ENCODE assay signal across 1 cellular context in the genomic region with DNA sequence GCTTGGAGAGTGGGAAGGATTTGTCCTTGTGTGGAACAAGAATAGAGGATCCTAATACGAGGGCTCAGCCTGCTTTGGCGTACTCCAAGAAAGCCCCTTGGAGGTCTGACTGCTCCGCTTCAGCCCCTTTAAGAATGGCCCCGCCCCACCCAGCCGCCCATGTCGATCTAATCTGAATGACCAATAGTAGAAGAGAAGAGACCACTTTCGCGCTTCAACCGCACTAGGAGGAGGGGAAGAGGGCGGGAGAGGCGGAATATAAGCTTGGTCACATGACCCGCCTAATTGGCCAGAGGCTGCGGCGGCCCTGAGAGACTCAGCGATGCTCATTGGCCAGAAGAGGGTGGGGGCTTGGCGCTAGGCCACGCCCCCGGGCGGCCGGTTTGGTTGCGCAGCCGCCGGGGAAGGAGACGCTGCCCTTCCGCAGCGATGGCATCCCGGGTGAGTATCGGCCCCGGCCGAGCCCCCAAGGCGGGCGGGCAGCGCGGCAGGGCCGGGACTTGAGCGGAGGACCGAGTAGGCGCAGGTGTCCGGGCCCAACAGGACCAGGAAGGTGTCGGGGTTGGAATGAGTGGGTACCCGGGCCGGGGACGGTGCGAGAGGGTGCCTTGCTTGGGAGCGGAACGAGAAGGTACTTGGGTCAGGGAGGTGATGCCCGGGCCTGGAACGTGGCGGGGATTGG.
A peak's percentile ranks its signal among the peaks of the same experiment; 100 is the strongest.
TF ChIP-seq lines count a peak whose summit lies in the region.

A gene with protein sequence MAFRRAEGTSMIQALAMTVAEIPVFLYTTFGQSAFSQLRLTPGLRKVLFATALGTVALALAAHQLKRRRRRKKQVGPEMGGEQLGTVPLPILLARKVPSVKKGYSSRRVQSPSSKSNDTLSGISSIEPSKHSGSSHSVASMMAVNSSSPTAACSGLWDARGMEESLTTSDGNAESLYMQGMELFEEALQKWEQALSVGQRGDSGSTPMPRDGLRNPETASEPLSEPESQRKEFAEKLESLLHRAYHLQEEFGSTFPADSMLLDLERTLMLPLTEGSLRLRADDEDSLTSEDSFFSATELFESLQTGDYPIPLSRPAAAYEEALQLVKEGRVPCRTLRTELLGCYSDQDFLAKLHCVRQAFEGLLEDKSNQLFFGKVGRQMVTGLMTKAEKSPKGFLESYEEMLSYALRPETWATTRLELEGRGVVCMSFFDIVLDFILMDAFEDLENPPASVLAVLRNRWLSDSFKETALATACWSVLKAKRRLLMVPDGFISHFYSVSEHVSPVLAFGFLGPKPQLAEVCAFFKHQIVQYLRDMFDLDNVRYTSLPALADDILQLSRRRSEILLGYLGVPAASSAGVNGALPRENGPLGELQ (plus strand): TSS at position 386 of the 682 bp plus-strand sequence. CDS start 3,969 bp downstream, outside the sequence.

TF ChIP-seq in HepG2, 621 proteins besides CTCF, POLR2A, EP300 and RAD21 (continued from another document and continues in another):
- TF ChIP-seq, protein P1, sequence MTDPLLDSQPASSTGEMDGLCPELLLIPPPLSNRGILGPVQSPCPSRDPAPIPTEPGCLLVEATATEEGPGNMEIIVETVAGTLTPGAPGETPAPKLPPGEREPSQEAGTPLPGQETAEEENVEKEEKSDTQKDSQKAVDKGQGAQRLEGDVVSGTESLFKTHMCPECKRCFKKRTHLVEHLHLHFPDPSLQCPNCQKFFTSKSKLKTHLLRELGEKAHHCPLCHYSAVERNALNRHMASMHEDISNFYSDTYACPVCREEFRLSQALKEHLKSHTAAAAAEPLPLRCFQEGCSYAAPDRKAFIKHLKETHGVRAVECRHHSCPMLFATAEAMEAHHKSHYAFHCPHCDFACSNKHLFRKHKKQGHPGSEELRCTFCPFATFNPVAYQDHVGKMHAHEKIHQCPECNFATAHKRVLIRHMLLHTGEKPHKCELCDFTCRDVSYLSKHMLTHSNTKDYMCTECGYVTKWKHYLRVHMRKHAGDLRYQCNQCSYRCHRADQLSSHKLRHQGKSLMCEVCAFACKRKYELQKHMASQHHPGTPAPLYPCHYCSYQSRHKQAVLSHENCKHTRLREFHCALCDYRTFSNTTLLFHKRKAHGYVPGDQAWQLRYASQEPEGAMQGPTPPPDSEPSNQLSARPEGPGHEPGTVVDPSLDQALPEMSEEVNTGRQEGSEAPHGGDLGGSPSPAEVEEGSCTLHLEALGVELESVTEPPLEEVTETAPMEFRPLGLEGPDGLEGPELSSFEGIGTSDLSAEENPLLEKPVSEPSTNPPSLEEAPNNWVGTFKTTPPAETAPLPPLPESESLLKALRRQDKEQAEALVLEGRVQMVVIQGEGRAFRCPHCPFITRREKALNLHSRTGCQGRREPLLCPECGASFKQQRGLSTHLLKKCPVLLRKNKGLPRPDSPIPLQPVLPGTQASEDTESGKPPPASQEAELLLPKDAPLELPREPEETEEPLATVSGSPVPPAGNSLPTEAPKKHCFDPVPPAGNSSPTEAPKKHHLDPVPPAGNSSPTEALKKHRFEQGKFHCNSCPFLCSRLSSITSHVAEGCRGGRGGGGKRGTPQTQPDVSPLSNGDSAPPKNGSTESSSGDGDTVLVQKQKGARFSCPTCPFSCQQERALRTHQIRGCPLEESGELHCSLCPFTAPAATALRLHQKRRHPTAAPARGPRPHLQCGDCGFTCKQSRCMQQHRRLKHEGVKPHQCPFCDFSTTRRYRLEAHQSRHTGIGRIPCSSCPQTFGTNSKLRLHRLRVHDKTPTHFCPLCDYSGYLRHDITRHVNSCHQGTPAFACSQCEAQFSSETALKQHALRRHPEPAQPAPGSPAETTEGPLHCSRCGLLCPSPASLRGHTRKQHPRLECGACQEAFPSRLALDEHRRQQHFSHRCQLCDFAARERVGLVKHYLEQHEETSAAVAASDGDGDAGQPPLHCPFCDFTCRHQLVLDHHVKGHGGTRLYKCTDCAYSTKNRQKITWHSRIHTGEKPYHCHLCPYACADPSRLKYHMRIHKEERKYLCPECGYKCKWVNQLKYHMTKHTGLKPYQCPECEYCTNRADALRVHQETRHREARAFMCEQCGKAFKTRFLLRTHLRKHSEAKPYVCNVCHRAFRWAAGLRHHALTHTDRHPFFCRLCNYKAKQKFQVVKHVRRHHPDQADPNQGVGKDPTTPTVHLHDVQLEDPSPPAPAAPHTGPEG (CRISPR knock-in tag; IDR thresholded peaks at IDR 0.05): peak; percentile 66; the same call in 1 of the 2 replicates
- TF ChIP-seq, protein P2, sequence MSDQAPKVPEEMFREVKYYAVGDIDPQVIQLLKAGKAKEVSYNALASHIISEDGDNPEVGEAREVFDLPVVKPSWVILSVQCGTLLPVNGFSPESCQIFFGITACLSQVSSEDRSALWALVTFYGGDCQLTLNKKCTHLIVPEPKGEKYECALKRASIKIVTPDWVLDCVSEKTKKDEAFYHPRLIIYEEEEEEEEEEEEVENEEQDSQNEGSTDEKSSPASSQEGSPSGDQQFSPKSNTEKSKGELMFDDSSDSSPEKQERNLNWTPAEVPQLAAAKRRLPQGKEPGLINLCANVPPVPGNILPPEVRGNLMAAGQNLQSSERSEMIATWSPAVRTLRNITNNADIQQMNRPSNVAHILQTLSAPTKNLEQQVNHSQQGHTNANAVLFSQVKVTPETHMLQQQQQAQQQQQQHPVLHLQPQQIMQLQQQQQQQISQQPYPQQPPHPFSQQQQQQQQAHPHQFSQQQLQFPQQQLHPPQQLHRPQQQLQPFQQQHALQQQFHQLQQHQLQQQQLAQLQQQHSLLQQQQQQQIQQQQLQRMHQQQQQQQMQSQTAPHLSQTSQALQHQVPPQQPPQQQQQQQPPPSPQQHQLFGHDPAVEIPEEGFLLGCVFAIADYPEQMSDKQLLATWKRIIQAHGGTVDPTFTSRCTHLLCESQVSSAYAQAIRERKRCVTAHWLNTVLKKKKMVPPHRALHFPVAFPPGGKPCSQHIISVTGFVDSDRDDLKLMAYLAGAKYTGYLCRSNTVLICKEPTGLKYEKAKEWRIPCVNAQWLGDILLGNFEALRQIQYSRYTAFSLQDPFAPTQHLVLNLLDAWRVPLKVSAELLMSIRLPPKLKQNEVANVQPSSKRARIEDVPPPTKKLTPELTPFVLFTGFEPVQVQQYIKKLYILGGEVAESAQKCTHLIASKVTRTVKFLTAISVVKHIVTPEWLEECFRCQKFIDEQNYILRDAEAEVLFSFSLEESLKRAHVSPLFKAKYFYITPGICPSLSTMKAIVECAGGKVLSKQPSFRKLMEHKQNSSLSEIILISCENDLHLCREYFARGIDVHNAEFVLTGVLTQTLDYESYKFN (CRISPR knock-in tag; conservative IDR thresholded peaks at IDR 0.05): 0 out of 2 replicates have a peak, but pooled peaks have one; percentile 28
- no peak for TF ChIP-seq STAG1 (CRISPR knock-in tag; IDR thresholded peaks at IDR 0.05)
- no peak for TF ChIP-seq ZNF670 (CRISPR knock-in tag; IDR thresholded peaks at IDR 0.05; ENCODE audit: borderline replicate concordance)
- no peak for TF ChIP-seq NFATC3 (CRISPR knock-in tag; IDR thresholded peaks at IDR 0.05)
- no peak for TF ChIP-seq HNRNPUL1 (IDR thresholded peaks at IDR 0.05; ENCODE audit: low read depth, low read length)
- TF ChIP-seq ZSCAN30 (CRISPR knock-in tag; IDR thresholded peaks at IDR 0.05): no peak
- TF ChIP-seq HES4 (CRISPR knock-in tag; IDR thresholded peaks at IDR 0.05; ENCODE audit: borderline replicate concordance): no peak
- no peak for TF ChIP-seq KAT2B (IDR thresholded peaks at IDR 0.05; ENCODE audit: borderline replicate concordance, low read depth, low read length)
- no peak for TF ChIP-seq ZNF570 (CRISPR knock-in tag; IDR thresholded peaks at IDR 0.05; ENCODE audit: borderline replicate concordance)
- TF ChIP-seq, protein P3, sequence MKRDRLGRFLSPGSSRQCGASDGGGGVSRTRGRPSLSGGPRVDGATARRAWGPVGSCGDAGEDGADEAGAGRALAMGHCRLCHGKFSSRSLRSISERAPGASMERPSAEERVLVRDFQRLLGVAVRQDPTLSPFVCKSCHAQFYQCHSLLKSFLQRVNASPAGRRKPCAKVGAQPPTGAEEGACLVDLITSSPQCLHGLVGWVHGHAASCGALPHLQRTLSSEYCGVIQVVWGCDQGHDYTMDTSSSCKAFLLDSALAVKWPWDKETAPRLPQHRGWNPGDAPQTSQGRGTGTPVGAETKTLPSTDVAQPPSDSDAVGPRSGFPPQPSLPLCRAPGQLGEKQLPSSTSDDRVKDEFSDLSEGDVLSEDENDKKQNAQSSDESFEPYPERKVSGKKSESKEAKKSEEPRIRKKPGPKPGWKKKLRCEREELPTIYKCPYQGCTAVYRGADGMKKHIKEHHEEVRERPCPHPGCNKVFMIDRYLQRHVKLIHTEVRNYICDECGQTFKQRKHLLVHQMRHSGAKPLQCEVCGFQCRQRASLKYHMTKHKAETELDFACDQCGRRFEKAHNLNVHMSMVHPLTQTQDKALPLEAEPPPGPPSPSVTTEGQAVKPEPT (CRISPR knock-in tag; IDR thresholded peaks at IDR 0.05; ENCODE audit: low read depth): no peak
- TF ChIP-seq ZNF10 (CRISPR knock-in tag; IDR thresholded peaks at IDR 0.05; ENCODE audit: borderline replicate concordance, low read depth): no peak
- TF ChIP-seq, protein P4, sequence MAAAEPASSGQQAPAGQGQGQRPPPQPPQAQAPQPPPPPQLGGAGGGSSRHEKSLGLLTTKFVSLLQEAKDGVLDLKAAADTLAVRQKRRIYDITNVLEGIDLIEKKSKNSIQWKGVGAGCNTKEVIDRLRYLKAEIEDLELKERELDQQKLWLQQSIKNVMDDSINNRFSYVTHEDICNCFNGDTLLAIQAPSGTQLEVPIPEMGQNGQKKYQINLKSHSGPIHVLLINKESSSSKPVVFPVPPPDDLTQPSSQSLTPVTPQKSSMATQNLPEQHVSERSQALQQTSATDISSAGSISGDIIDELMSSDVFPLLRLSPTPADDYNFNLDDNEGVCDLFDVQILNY (CRISPR knock-in tag; conservative IDR thresholded peaks at IDR 0.05): no peak; the same call in 1 of the 2 replicates
- no peak for TF ChIP-seq SMYD3 (CRISPR knock-in tag; IDR thresholded peaks at IDR 0.05)
- no peak for TF ChIP-seq ZBTB34 (CRISPR knock-in tag; IDR thresholded peaks at IDR 0.05)
- no peak for TF ChIP-seq ZNF33A (CRISPR knock-in tag; IDR thresholded peaks at IDR 0.05; ENCODE audit: borderline replicate concordance)
- TF ChIP-seq YEATS4 (CRISPR knock-in tag; IDR thresholded peaks at IDR 0.05; ENCODE audit: borderline replicate concordance): peak; percentile 74; the same call in 1 of the 2 replicates
- no peak for TF ChIP-seq ZFP36 (IDR thresholded peaks at IDR 0.05; ENCODE audit: borderline replicate concordance, low read depth, low read length, partially characterized antibody)
- TF ChIP-seq ZNF772 (CRISPR knock-in tag; IDR thresholded peaks at IDR 0.05): no peak
- no peak for TF ChIP-seq TAF15 (IDR thresholded peaks at IDR 0.05; ENCODE audit: low read depth, low read length, poor library complexity, severe bottlenecking)
- TF ChIP-seq ZBTB43 (CRISPR knock-in tag; conservative IDR thresholded peaks at IDR 0.05): no peak
- no peak for TF ChIP-seq ZNF577 (CRISPR knock-in tag; IDR thresholded peaks at IDR 0.05; ENCODE audit: borderline replicate concordance, low read depth)
- TF ChIP-seq DZIP1 (CRISPR knock-in tag; IDR thresholded peaks at IDR 0.05): no peak
- TF ChIP-seq TFDP2 (CRISPR knock-in tag; IDR thresholded peaks at IDR 0.05): peak; percentile 77
- no peak for TF ChIP-seq ZBTB38 (CRISPR knock-in tag; IDR thresholded peaks at IDR 0.05)
- TF ChIP-seq ZNF552 (CRISPR knock-in tag; IDR thresholded peaks at IDR 0.05; ENCODE audit: borderline replicate concordance): 0 out of 2 replicates have a peak, but pooled peaks have one; percentile 53
- no peak for TF ChIP-seq CENPX (CRISPR knock-in tag; IDR thresholded peaks at IDR 0.05)
- TF ChIP-seq ZNF414 (CRISPR knock-in tag; IDR thresholded peaks at IDR 0.05): no peak
